Comparison of ENCODE assay signal across 28 cellular contexts in the genomic region with DNA sequence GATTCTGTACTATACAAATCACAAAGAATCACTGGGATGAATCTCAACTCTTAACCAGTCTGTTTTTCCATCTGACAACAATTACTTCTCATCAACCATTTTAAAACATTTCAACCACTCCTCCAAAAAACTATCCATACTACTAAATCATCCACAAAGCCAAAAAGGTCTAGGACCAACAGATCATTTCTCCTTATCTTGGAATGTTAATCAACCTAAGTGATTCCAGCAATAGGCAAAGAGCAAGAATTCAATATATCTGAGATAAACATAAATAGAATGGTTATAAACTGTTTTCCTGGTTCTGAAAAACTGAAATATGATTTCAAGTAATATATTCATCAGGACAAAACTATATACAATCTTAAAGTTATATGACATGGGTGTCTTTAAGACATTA. TPM values are rescaled to one million over a fixed set of nuclear protein-coding genes. Genes with fewer than 3 reads are reported as not detected.
DNase-seq lines count a peak whose midpoint lies in the region; ATAC-seq and TF ChIP-seq lines count a peak whose summit lies in the region.
"Had no signal": no experiment of that assay in that cellular context is flagged by ENCODE, and none has a peak within 500 bp of the region (broad histone marks: within the 10 kb centered on the region; RNA-seq: fewer than 3 reads in every experiment).

No MANE protein-coding gene starts in this region.

- H3K27me3 ChIP-seq in SK-N-SH (ENCODE audit: insufficient read depth): no peaks in the 10 kb centered on the region
- H3K27me3 ChIP-seq: breast epithelium, esophagus muscularis mucosa, left lung, ovary, spleen, vagina had no signal

- peaks cover under 1% of the 10 kb centered on the region for H3F3A ChIP-seq in SK-N-SH (replicated peaks; ENCODE audit: insufficient read depth)

- no peaks in the 10 kb centered on the region; the same call in 1 of the 2 replicates for H3K9me2 ChIP-seq in SK-N-SH

- TF ChIP-seq RAD21 in SK-N-SH (IDR thresholded peaks at IDR 0.05; ENCODE audit: low read length): no peak

- no peak overlapping the region for H3K9ac ChIP-seq in SK-N-SH

- no peak overlapping the region for H3K4me3 ChIP-seq in SK-N-SH (ENCODE audit: low read depth in 2 of 2, low read length in 1 of 2)
- H3K4me3 ChIP-seq: breast epithelium, coronary artery, esophagus muscularis mucosa, HAP-1, left lung, ovary, spleen, vagina had no signal

- no peak for TF ChIP-seq CTCF in SK-N-SH (IDR thresholded peaks at IDR 0.05)

- H3K27me3 Mint-ChIP-seq in activated naive CD4-positive, alpha-beta T cell treated with anti-CD3 and anti-CD28 coated beads, Interleukin-2, amount 50 U/mL, for 24 hours: no peaks in the 10 kb centered on the region
- H3K27me3 Mint-ChIP-seq in activated naive CD8-positive, alpha-beta T cell treated with anti-CD3 and anti-CD28 coated beads, Interleukin-2, amount 50 U/mL, for 24 hours: no peaks in the 10 kb centered on the region
- H3K27me3 Mint-ChIP-seq: stimulated activated naive B cell treated with anti-CD40 and anti-IgM and Interleukin-4, amounts not matched to agents 10 μg/mL and 1 μg/mL and 100 μg/mL, for 72 hours had no signal

- peaks cover 12% of the 10 kb centered on the region; the same call in 1 of the 2 replicates for H3K9me3 ChIP-seq in SK-N-SH
- H3K9me3 ChIP-seq: breast epithelium, esophagus muscularis mucosa, HAP-1, left lung, ovary, vagina had no signal

- CTCF ChIA-PET in SK-N-SH (lab: Yijun Ruan, JAX): no interaction called here

- TF ChIP-seq EP300 in SK-N-SH (IDR thresholded peaks at IDR 0.05; ENCODE audit: borderline replicate concordance in 1 of 2, low read depth in 1 of 2, low read length in 1 of 2): no peak

- no peaks in the 10 kb centered on the region for H3K9me3 Mint-ChIP-seq in activated naive CD4-positive, alpha-beta T cell treated with anti-CD3 and anti-CD28 coated beads, Interleukin-2, amount 50 U/mL, for 24 hours
- H3K9me3 Mint-ChIP-seq in activated naive CD4-positive, alpha-beta T cell treated with anti-CD3 and anti-CD28 coated beads, Interleukin-2, amount 50 U/mL, for 72 hours: no peaks in the 10 kb centered on the region
- peaks cover 5% of the 10 kb centered on the region for H3K9me3 Mint-ChIP-seq in activated naive CD8-positive, alpha-beta T cell treated with anti-CD3 and anti-CD28 coated beads, Interleukin-2, amount 50 U/mL, for 24 hours

- POLR2A ChIA-PET in SK-N-SH (lab: Yijun Ruan, JAX): no interaction called here

- peaks cover 73% of the 10 kb centered on the region for H3K4me1 Mint-ChIP-seq in activated naive CD4-positive, alpha-beta T cell treated with anti-CD3 and anti-CD28 coated beads, Interleukin-2, amount 50 U/mL, for 24 hours
- peaks cover 58% of the 10 kb centered on the region for H3K4me1 Mint-ChIP-seq in activated naive CD8-positive, alpha-beta T cell treated with anti-CD3 and anti-CD28 coated beads, Interleukin-2, amount 50 U/mL, for 24 hours

- H3K27ac Mint-ChIP-seq in activated naive CD4-positive, alpha-beta T cell treated with anti-CD3 and anti-CD28 coated beads, Interleukin-2, amount 50 U/mL, for 24 hours: peak overlapping the region; percentile 36
- H3K27ac Mint-ChIP-seq in activated naive CD4-positive, alpha-beta T cell treated with anti-CD3 and anti-CD28 coated beads, Interleukin-2, amount 50 U/mL, for 72 hours: peak overlapping the region in 1 of 2 donors; percentile 10
- H3K27ac Mint-ChIP-seq in activated naive CD8-positive, alpha-beta T cell treated with anti-CD3 and anti-CD28 coated beads, Interleukin-2, amount 50 U/mL, for 24 hours: peak overlapping the region; percentile 9
- H3K27ac Mint-ChIP-seq: activated T-helper 1 cell treated with anti-CD3 and anti-CD28 coated beads, Interleukin-12 subunit alpha, Interleukin-12 subunit beta, Interleukin-2, Interleukin-4 antibody, amounts not matched to agents 30 ng/mL and 10 ng/mL and 1 ng/mL, durations not matched to agents 14 hours and 24 hours and 36 hours; endodermal cell; stimulated activated naive B cell treated with anti-CD40 and anti-IgM and Interleukin-4, amounts not matched to agents 10 μg/mL and 1 μg/mL and 100 μg/mL, for 72 hours had no signal

- H3K4me1 ChIP-seq in SK-N-SH (ENCODE audit: control insufficient read depth in 1 of 2, insufficient read depth in 2 of 2, low read depth in 1 of 2, low read length in 1 of 2): peaks cover 0 to 3% of the 10 kb centered on the region in 2 experiments; a peak in 2 of 4 replicates

- no peak overlapping the region for H3K27ac ChIP-seq in SK-N-SH (ENCODE audit: low read depth in 2 of 2, low read length in 1 of 2)
- H3K27ac ChIP-seq: breast epithelium, C4-2B, coronary artery, esophagus muscularis mucosa, left lung, ovary, vagina had no signal

- H3K36me3 Mint-ChIP-seq in activated naive CD4-positive, alpha-beta T cell treated with anti-CD3 and anti-CD28 coated beads, Interleukin-2, amount 50 U/mL, for 24 hours: peaks cover 22% of the 10 kb centered on the region
- H3K36me3 Mint-ChIP-seq in activated naive CD4-positive, alpha-beta T cell treated with anti-CD3 and anti-CD28 coated beads, Interleukin-2, amount 50 U/mL, for 72 hours: peaks cover 4 to 33% of the 10 kb centered on the region in 2 donors
- peaks cover 23% of the 10 kb centered on the region for H3K36me3 Mint-ChIP-seq in activated naive CD8-positive, alpha-beta T cell treated with anti-CD3 and anti-CD28 coated beads, Interleukin-2, amount 50 U/mL, for 24 hours (ENCODE audit: low read depth)

- peaks cover 97% of the 10 kb centered on the region for H3K79me2 ChIP-seq in SK-N-SH (ENCODE audit: insufficient read depth)

- no peak overlapping the region for H2AFZ ChIP-seq in SK-N-SH (ENCODE audit: low read depth)

- no peak for DNase-seq in activated naive CD4-positive, alpha-beta T cell treated with anti-CD3 and anti-CD28 coated beads, Interleukin-2, amount 50 U/mL, for 72 hours (ENCODE audit: low spot score in 2 of 2)
- DNase-seq in SK-N-SH: peak; percentile 19
- DNase-seq in activated naive CD8-positive, alpha-beta T cell treated with anti-CD3 and anti-CD28 coated beads, Interleukin-2, amount 50 U/mL, for 24 hours: no peak
- DNase-seq in central memory CD4-positive, alpha-beta T cell: no peak
- DNase-seq in dermis blood vessel endothelial cell: no peak
- DNase-seq: activated CD4-positive, alpha-beta T cell treated with anti-CD3 and anti-CD28 coated beads, Interleukin-2, amount 50 U/mL, for 48 hours; endodermal cell; hippocampal formation; left lung; NCI-H2171; NCI-H524 treated with DMSO at 0.1 percent for 48 hours; ovary; SHP77 treated with DMSO at 0.1 percent for 48 hours; spleen; stimulated activated CD4-positive, alpha-beta T cell treated with anti-CD3 and anti-CD28 coated beads, Interleukin-2, amount 100 ng/mL, for 48 hours; stimulated activated naive B cell treated with anti-CD40 and anti-IgM and Interleukin-4, amounts not matched to agents 10 μg/mL and 1 μg/mL and 100 μg/mL, for 72 hours; T-helper 1 cell had no signal

- no peak overlapping the region for H3K4me2 ChIP-seq in SK-N-SH

- H4K20me1 ChIP-seq in SK-N-SH (ENCODE audit: insufficient read depth): peaks cover 18% of the 10 kb centered on the region

- H3K4me3 Mint-ChIP-seq in activated naive CD4-positive, alpha-beta T cell treated with anti-CD3 and anti-CD28 coated beads, Interleukin-2, amount 50 U/mL, for 24 hours: peak overlapping the region; percentile 53
- H3K4me3 Mint-ChIP-seq in activated naive CD8-positive, alpha-beta T cell treated with anti-CD3 and anti-CD28 coated beads, Interleukin-2, amount 50 U/mL, for 24 hours: no peak overlapping the region
- H3K4me3 Mint-ChIP-seq: endodermal cell; nephron; stimulated activated naive B cell treated with anti-CD40 and anti-IgM and Interleukin-4, amounts not matched to agents 10 μg/mL and 1 μg/mL and 100 μg/mL, for 72 hours had no signal

- ATAC-seq in activated naive CD4-positive, alpha-beta T cell treated with anti-CD3 and anti-CD28 coated beads, Interleukin-2, amount 50 U/mL, for 72 hours: no peak
- no peak for ATAC-seq in activated naive CD8-positive, alpha-beta T cell treated with anti-CD3 and anti-CD28 coated beads, Interleukin-2, amount 50 U/mL, for 24 hours
- ATAC-seq in HG02798 (IDR thresholded peaks at IDR 0.05; ENCODE audit: poor library complexity, unreplicated experiment): no peak
- ATAC-seq: left lung; Panc1; stimulated activated naive B cell treated with anti-CD40 and anti-IgM and Interleukin-4, amounts not matched to agents 10 μg/mL and 1 μg/mL and 100 μg/mL, for 72 hours had no signal

- peaks cover 4 to 38% of the 10 kb centered on the region in 2 experiments for H3K36me3 ChIP-seq in SK-N-SH (replicated peaks in 1 of 2; ENCODE audit: control insufficient read depth in 1 of 2, insufficient read depth in 2 of 2, low read length in 1 of 2)
- H3K36me3 ChIP-seq: breast epithelium, HAP-1, left lung, ovary, spleen, vagina had no signal

TF ChIP-seq in SK-N-SH, 30 proteins besides CTCF, POLR2A, EP300 and RAD21:
- TF ChIP-seq TAF1 (IDR thresholded peaks at IDR 0.05; ENCODE audit: borderline replicate concordance, low read depth, low read length): no peak
- no peak for TF ChIP-seq GATA2 (CRISPR knock-in tag; IDR thresholded peaks at IDR 0.05)

RNA-seq across cellular contexts. Expression of a gene that starts 28.6 kb away (rescaled TPM):
- total RNA-seq in activated naive CD4-positive, alpha-beta T cell treated with anti-CD3 and anti-CD28 coated beads, Interleukin-2, amount 50 U/mL, for 72 hours: 10 to 100 TPM; 52.9 to 75.5 TPM
- polyA plus RNA-seq in SK-N-SH (2012; rRNA removed): 19.9 and 20.4 TPM in 2 replicates
- 27.5 and 31.5 TPM in 2 replicates for polyA plus RNA-seq in SK-N-SH (2012; cell fraction: cytosol; rRNA removed)
- 14.6 and 34.6 TPM in 2 replicates for polyA plus RNA-seq in SK-N-SH (2012; cell fraction: nucleus; rRNA removed)
- 23.3 and 62.5 TPM in 2 replicates for total RNA-seq in dermis blood vessel endothelial cell
